In the genomic region with DNA sequence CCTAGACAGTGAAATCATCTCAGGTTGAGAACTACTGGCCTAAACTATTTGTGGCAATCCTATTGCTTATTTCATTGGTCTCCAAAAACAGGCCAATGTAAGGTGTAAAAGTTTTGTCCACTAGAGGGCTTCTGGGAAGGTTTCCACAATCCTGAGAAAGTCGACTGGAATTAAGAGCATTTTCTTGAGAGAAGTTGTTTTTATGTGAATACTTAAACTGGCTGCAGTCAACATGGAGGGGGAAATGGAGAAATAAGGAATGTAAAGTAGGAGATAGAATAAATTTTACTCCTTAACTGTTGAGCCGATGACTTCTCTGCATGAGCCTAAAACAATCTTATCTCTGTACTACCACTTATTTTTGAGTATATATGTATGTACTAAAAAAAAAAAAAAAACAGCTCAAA, we compare ENCODE assay signal across 8 cellular contexts. TPM values are rescaled to one million over a fixed set of nuclear protein-coding genes. Genes with fewer than 3 reads are reported as not detected.
A peak's percentile ranks its signal among the peaks of the same experiment; 100 is the strongest.
DNase-seq lines count a peak whose midpoint lies in the region; ATAC-seq, FAIRE-seq and TF ChIP-seq lines count a peak whose summit lies in the region.

No MANE protein-coding gene starts in this region.

- H3K36me3 ChIP-seq in Loucy (ENCODE audit: insufficient read depth, low read length) (no peaks in the 10 kb centered on the region), astrocyte (ENCODE audit: insufficient read depth, low read length) (no peaks in the 10 kb centered on the region)

- H3K4me3 ChIP-seq in Loucy (ENCODE audit: low read length, poor library complexity, severe bottlenecking) (no peak overlapping the region), astrocyte (ENCODE audit: insufficient read depth, low read depth, low read length) (no peak overlapping the region)

- H3K4me3 Mint-ChIP-seq in astrocyte (ENCODE audit: unreplicated experiment), result no peak overlapping the region
- no peak overlapping the region for H3K4me3 Mint-ChIP-seq in activated T-helper 2 cell treated with anti-CD3 and anti-CD28 coated beads, Interferon-gamma antibody, Interleukin-2, Interleukin-4, amounts not matched to agents 10 μg/mL and 5 μg/mL and 100 μg/mL, durations not matched to agents 14 hours and 24 hours and 36 hours (ENCODE audit: low read depth)

- H3K4me1 ChIP-seq in Loucy (ENCODE audit: insufficient read depth, low read length, poor library complexity, severe bottlenecking) (peaks cover 3% of the 10 kb centered on the region), astrocyte (ENCODE audit: insufficient read depth, low read length) (peaks cover 6% of the 10 kb centered on the region)

- ATAC-seq in GM19043 (IDR thresholded peaks at IDR 0.05; ENCODE audit: low read depth, unreplicated experiment), result peak; percentile 44

- no peaks in the 10 kb centered on the region for H3K9me3 Mint-ChIP-seq in astrocyte (ENCODE audit: unreplicated experiment)
- H3K9me3 Mint-ChIP-seq in activated T-helper 2 cell treated with anti-CD3 and anti-CD28 coated beads, Interferon-gamma antibody, Interleukin-2, Interleukin-4, amounts not matched to agents 10 μg/mL and 5 μg/mL and 100 μg/mL, durations not matched to agents 14 hours and 24 hours and 36 hours, result no peaks in the 10 kb centered on the region

- no peaks in the 10 kb centered on the region for H4K20me1 ChIP-seq in Loucy (ENCODE audit: insufficient read depth, low read length, poor library complexity, severe bottlenecking)
- H4K20me1 ChIP-seq in astrocyte (ENCODE audit: insufficient read depth, low read length), result no peaks in the 10 kb centered on the region

- H3K4me2 ChIP-seq in Loucy (ENCODE audit: low read depth, low read length, poor library complexity, severe bottlenecking) (no peak overlapping the region), astrocyte (ENCODE audit: low read length) (no peak overlapping the region)

- no peaks in the 10 kb centered on the region for H3K27me3 Mint-ChIP-seq in astrocyte (ENCODE audit: low read depth, unreplicated experiment)
- H3K27me3 Mint-ChIP-seq in activated T-helper 2 cell treated with anti-CD3 and anti-CD28 coated beads, Interferon-gamma antibody, Interleukin-2, Interleukin-4, amounts not matched to agents 10 μg/mL and 5 μg/mL and 100 μg/mL, durations not matched to agents 14 hours and 24 hours and 36 hours (ENCODE audit: low read depth), result no peaks in the 10 kb centered on the region

- FAIRE-seq in astrocyte (lab: Jason Lieb, UNC), result peak; percentile 93

- no peaks in the 10 kb centered on the region for H3K9me2 ChIP-seq in Loucy (replicated peaks; ENCODE audit: low read depth, low read length)

- H3K79me2 ChIP-seq in Loucy (ENCODE audit: insufficient read depth, low read length) (no peaks in the 10 kb centered on the region), astrocyte (ENCODE audit: insufficient read depth, low read length) (no peaks in the 10 kb centered on the region)

- no peak overlapping the region for H3K27ac Mint-ChIP-seq in astrocyte (ENCODE audit: unreplicated experiment)
- H3K27ac Mint-ChIP-seq in activated T-helper 2 cell treated with anti-CD3 and anti-CD28 coated beads, Interferon-gamma antibody, Interleukin-2, Interleukin-4, amounts not matched to agents 10 μg/mL and 5 μg/mL and 100 μg/mL, durations not matched to agents 14 hours and 24 hours and 36 hours, result no peak overlapping the region

- H3K4me1 Mint-ChIP-seq in astrocyte (ENCODE audit: low read depth, unreplicated experiment), result peaks cover 10% of the 10 kb centered on the region
- peaks cover 17% of the 10 kb centered on the region for H3K4me1 Mint-ChIP-seq in activated T-helper 2 cell treated with anti-CD3 and anti-CD28 coated beads, Interferon-gamma antibody, Interleukin-2, Interleukin-4, amounts not matched to agents 10 μg/mL and 5 μg/mL and 100 μg/mL, durations not matched to agents 14 hours and 24 hours and 36 hours (ENCODE audit: low read depth)

- DNase-seq in DMS114 treated with DMSO at 0.1 percent for 48 hours (lab: John Stamatoyannopoulos, UW; ENCODE audit: unreplicated experiment) (peak; percentile 5), astrocyte (ENCODE audit: low read depth) (peak; percentile 50), iPS-NIHi11 (ENCODE audit: low spot score) (peak; percentile 55), superior temporal gyrus (ENCODE audit: extremely low spot score) (peak; percentile 86), mucosa of gallbladder (ENCODE audit: low spot score) (no peak)
- DNase-seq in activated T-helper 2 cell treated with anti-CD3 and anti-CD28 coated beads, Interferon-gamma antibody, Interleukin-2, Interleukin-4, amounts not matched to agents 10 μg/mL and 5 μg/mL and 100 μg/mL, durations not matched to agents 14 hours and 24 hours and 36 hours (ENCODE audit: low spot score), result no peak

- H3K27ac ChIP-seq in astrocyte (ENCODE audit: low read depth, low read length), result no peak overlapping the region

- H3K9me3 ChIP-seq in Loucy (ENCODE audit: insufficient read depth, low read depth, low read length) (no peaks in the 10 kb centered on the region), astrocyte (ENCODE audit: insufficient read depth, low read depth, low read length) (no peaks in the 10 kb centered on the region)

- H3K9ac ChIP-seq in Loucy (ENCODE audit: low read depth, low read length, poor library complexity, severe bottlenecking) (no peak overlapping the region), astrocyte (ENCODE audit: low read length) (no peak overlapping the region)

- no peaks in the 10 kb centered on the region for H3F3A ChIP-seq in Loucy (ENCODE audit: low read depth)

- no peaks in the 10 kb centered on the region for H3K36me3 Mint-ChIP-seq in astrocyte (ENCODE audit: low read depth, unreplicated experiment)
- no peaks in the 10 kb centered on the region for H3K36me3 Mint-ChIP-seq in activated T-helper 2 cell treated with anti-CD3 and anti-CD28 coated beads, Interferon-gamma antibody, Interleukin-2, Interleukin-4, amounts not matched to agents 10 μg/mL and 5 μg/mL and 100 μg/mL, durations not matched to agents 14 hours and 24 hours and 36 hours (ENCODE audit: low read depth)

- TF ChIP-seq CTCF in Loucy (conservative IDR thresholded peaks at IDR 0.05; ENCODE audit: low read length) (peak; percentile 90), astrocyte (IDR thresholded peaks at IDR 0.05; ENCODE audit: insufficient read depth, low read depth, low read length) (peak; percentile 93)

- intact Hi-C loops in activated T-helper 2 cell treated with anti-CD3 and anti-CD28 coated beads, Interferon-gamma antibody, Interleukin-2, Interleukin-4, amounts not matched to agents 10 μg/mL and 5 μg/mL and 100 μg/mL, durations not matched to agents 14 hours and 24 hours and 36 hours (cut with micrococcal nuclease), result loop anchor here (10.0 kb wide), 2 partner anchors 465 to 905 kb away; no protein-coding TSS in a partner anchor

- no peaks in the 10 kb centered on the region for H3K27me3 ChIP-seq in Loucy (ENCODE audit: insufficient read depth, low read length, poor library complexity, severe bottlenecking)
- no peaks in the 10 kb centered on the region for H3K27me3 ChIP-seq in astrocyte (ENCODE audit: insufficient read depth, low read length)

- H2AFZ ChIP-seq in Loucy (ENCODE audit: low read length), result no peak overlapping the region; the same call in 1 of the 2 replicates
- no peak overlapping the region for H2AFZ ChIP-seq in astrocyte (ENCODE audit: low read depth, low read length)

RNA-seq across cellular contexts. Expression of gene EIF4E, which starts 11.0 kb away (rescaled TPM):
- total RNA-seq in astrocyte (103 and 110 TPM in 2 replicates), mucosa of gallbladder (65.3 TPM)
- total RNA-seq in activated T-helper 2 cell treated with anti-CD3 and anti-CD28 coated beads, Interferon-gamma antibody, Interleukin-2, Interleukin-4, amounts not matched to agents 10 μg/mL and 5 μg/mL and 100 μg/mL, durations not matched to agents 14 hours and 24 hours and 36 hours, result 142 and 153 TPM in 2 replicates

RNA-seq across cellular contexts. Expression of gene METAP1, which starts 55.6 kb away (rescaled TPM):
- total RNA-seq in astrocyte (54.2 and 60.9 TPM in 2 replicates), mucosa of gallbladder (39.7 TPM)
- 58.2 and 58.7 TPM in 2 replicates for total RNA-seq in activated T-helper 2 cell treated with anti-CD3 and anti-CD28 coated beads, Interferon-gamma antibody, Interleukin-2, Interleukin-4, amounts not matched to agents 10 μg/mL and 5 μg/mL and 100 μg/mL, durations not matched to agents 14 hours and 24 hours and 36 hours

Comparison
In these comparisons a context has a peak if more than half of its experiments do, and no peak if none do; other contexts are left out.
1. DNase-seq: peak in DMS114 treated with DMSO at 0.1 percent for 48 hours (single experiment), astrocyte (single experiment), iPS-NIHi11 (single experiment) and superior temporal gyrus (single experiment); none in activated T-helper 2 cell treated with anti-CD3 and anti-CD28 coated beads, Interferon-gamma antibody, Interleukin-2, Interleukin-4, amounts not matched to agents 10 μg/mL and 5 μg/mL and 100 μg/mL, durations not matched to agents 14 hours and 24 hours and 36 hours (single experiment) and mucosa of gallbladder (single experiment).